8 cellular contexts compared by ENCODE assay signal in genomic region chr1:199009447-199009846, GRCh38.
A peak's percentile ranks its signal among the peaks of the same experiment; 100 is the strongest.
DNase-seq lines count a peak whose midpoint lies in the region; ATAC-seq and TF ChIP-seq lines count a peak whose summit lies in the region.

No MANE protein-coding gene starts in this region.

- H3K79me2 ChIP-seq in SK-N-SH (ENCODE audit: insufficient read depth) = no peaks in the 10 kb centered on the region

- TF ChIP-seq EP300 in SK-N-SH (IDR thresholded peaks at IDR 0.05; ENCODE audit: borderline replicate concordance in 1 of 2, low read depth in 1 of 2, low read length in 1 of 2) = no peak

- H3K9ac ChIP-seq in SK-N-SH (no peak overlapping the region), colonic mucosa (ENCODE audit: low read depth in 2 of 2, low read length in 2 of 2) (no peak overlapping the region)

- CTCF ChIA-PET in CD8-positive, alpha-beta memory T cell (lab: Charles Lee) = interaction anchor here (0.9 kb wide), 1 partner anchor 18 kb away, joined by 3 read pairs; no protein-coding TSS in a partner anchor
- CTCF ChIA-PET in SK-N-SH (lab: Yijun Ruan, JAX) = interaction anchor here (0.6 kb wide), 1 partner anchor 62 kb away, joined by 3 read pairs; no protein-coding TSS in a partner anchor

- H3K4me3 Mint-ChIP-seq in CD8-positive, alpha-beta memory T cell = peak overlapping the region in 6 of 7 donors; percentile 10 to 73 (median 38)
- peak overlapping the region; percentile 17 for H3K4me3 Mint-ChIP-seq in activated naive CD8-positive, alpha-beta T cell

- H4K20me1 ChIP-seq in SK-N-SH (ENCODE audit: insufficient read depth) = no peaks in the 10 kb centered on the region

- TF ChIP-seq POLR2A in thyroid gland (IDR thresholded peaks at IDR 0.05) = no peak

- no peak overlapping the region for H3K4me2 ChIP-seq in SK-N-SH

- H3K36me3 ChIP-seq in CD8-positive, alpha-beta memory T cell (ENCODE audit: insufficient read depth, low read length) = no peaks in the 10 kb centered on the region
- no peaks in the 10 kb centered on the region for H3K36me3 ChIP-seq in thyroid gland
- no peaks in the 10 kb centered on the region for H3K36me3 ChIP-seq in SK-N-SH (replicated peaks in 1 of 2; ENCODE audit: control insufficient read depth in 1 of 2, insufficient read depth in 2 of 2, low read length in 1 of 2)
- H3K36me3 ChIP-seq in colonic mucosa = no peaks in the 10 kb centered on the region

- intact Hi-C loops in thyroid gland (cut with DNase I) (no loop called here), colonic mucosa (cut with DNase I) (no loop called here)

- H3K27me3 ChIP-seq in CD8-positive, alpha-beta memory T cell (ENCODE audit: insufficient read depth, low read length, poor library complexity, severe bottlenecking) = no peaks in the 10 kb centered on the region
- H3K27me3 ChIP-seq in thyroid gland = no peaks in the 10 kb centered on the region
- H3K27me3 ChIP-seq in SK-N-SH (ENCODE audit: insufficient read depth) = no peaks in the 10 kb centered on the region
- no peaks in the 10 kb centered on the region for H3K27me3 ChIP-seq in colonic mucosa

- peaks cover 0 to 2% (median 0%) of the 10 kb centered on the region in 5 donors for H3K9me3 Mint-ChIP-seq in CD8-positive, alpha-beta memory T cell
- H3K9me3 Mint-ChIP-seq in activated naive CD8-positive, alpha-beta T cell (ENCODE audit: low read depth) = no peaks in the 10 kb centered on the region

- ATAC-seq in GM19452 (IDR thresholded peaks at IDR 0.05; ENCODE audit: unreplicated experiment) (peak; percentile 59), GM18520 (IDR thresholded peaks at IDR 0.05; ENCODE audit: unreplicated experiment) (no peak)

- peaks cover 0 to 6% of the 10 kb centered on the region in 2 donors for H3K27me3 Mint-ChIP-seq in CD8-positive, alpha-beta memory T cell
- no peaks in the 10 kb centered on the region for H3K27me3 Mint-ChIP-seq in activated naive CD8-positive, alpha-beta T cell

- peaks cover 21% of the 10 kb centered on the region for H3K4me1 ChIP-seq in CD8-positive, alpha-beta memory T cell (ENCODE audit: insufficient read depth, low read length)
- H3K4me1 ChIP-seq in thyroid gland (no peaks in the 10 kb centered on the region), SK-N-SH (ENCODE audit: control insufficient read depth in 1 of 2, insufficient read depth in 2 of 2, low read depth in 1 of 2, low read length in 1 of 2) (no peaks in the 10 kb centered on the region), colonic mucosa (no peaks in the 10 kb centered on the region)

- no peaks in the 10 kb centered on the region for H3K9me2 ChIP-seq in SK-N-SH

- H3K27ac ChIP-seq in CD8-positive, alpha-beta memory T cell (ENCODE audit: low read depth, low read length) = no peak overlapping the region
- H3K27ac ChIP-seq in thyroid gland (no peak overlapping the region), SK-N-SH (ENCODE audit: low read depth in 2 of 2, low read length in 1 of 2) (no peak overlapping the region), colonic mucosa (no peak overlapping the region)

- no peak overlapping the region for H3K27ac Mint-ChIP-seq in CD8-positive, alpha-beta memory T cell
- peak overlapping the region; percentile 17 for H3K27ac Mint-ChIP-seq in activated naive CD8-positive, alpha-beta T cell

- TF ChIP-seq CTCF in thyroid gland (IDR thresholded peaks at IDR 0.05) = no peak
- TF ChIP-seq CTCF in SK-N-SH (IDR thresholded peaks at IDR 0.05) = no peak
- TF ChIP-seq CTCF in colonic mucosa (IDR thresholded peaks at IDR 0.05) = no peak

- no peak overlapping the region for H2AFZ ChIP-seq in SK-N-SH (ENCODE audit: low read depth)

- peaks cover 20 to 28% (median 27%) of the 10 kb centered on the region in 3 donors for H3K4me1 Mint-ChIP-seq in CD8-positive, alpha-beta memory T cell
- peaks cover 21% of the 10 kb centered on the region for H3K4me1 Mint-ChIP-seq in activated naive CD8-positive, alpha-beta T cell (ENCODE audit: low read depth)

- no peaks in the 10 kb centered on the region for H3K36me3 Mint-ChIP-seq in CD8-positive, alpha-beta memory T cell
- no peaks in the 10 kb centered on the region for H3K36me3 Mint-ChIP-seq in activated naive CD8-positive, alpha-beta T cell

- no peaks in the 10 kb centered on the region for H3F3A ChIP-seq in SK-N-SH (replicated peaks; ENCODE audit: insufficient read depth)

- TF ChIP-seq RAD21 in SK-N-SH (IDR thresholded peaks at IDR 0.05; ENCODE audit: low read length) = no peak

- DNase-seq in CD8-positive, alpha-beta memory T cell = no peak
- peak; percentile 49 to 63 for DNase-seq in Kasumi-1 (lab: John Stamatoyannopoulos, UW)
- no peak for DNase-seq in thyroid gland
- DNase-seq in SK-N-SH = no peak
- DNase-seq in colonic mucosa = no peak

- no peak overlapping the region for H3K4me3 ChIP-seq in CD8-positive, alpha-beta memory T cell (ENCODE audit: low read length)
- no peak overlapping the region for H3K4me3 ChIP-seq in thyroid gland (replicated peaks in 1 of 3)
- H3K4me3 ChIP-seq in SK-N-SH (ENCODE audit: low read depth in 2 of 2, low read length in 1 of 2) = no peak overlapping the region
- no peak overlapping the region for H3K4me3 ChIP-seq in colonic mucosa

- 29 to 44% methylated on average over 5 of the region's 5 CpGs for WGBS in thyroid gland, 2 donors
- WGBS in SK-N-SH (ENCODE audit: low lambda C conversion rate) = 82% methylated on average over 5 of the region's 5 CpGs

- H3K9me3 ChIP-seq in CD8-positive, alpha-beta memory T cell (ENCODE audit: low read length) = no peaks in the 10 kb centered on the region
- no peaks in the 10 kb centered on the region for H3K9me3 ChIP-seq in thyroid gland
- H3K9me3 ChIP-seq in SK-N-SH = no peaks in the 10 kb centered on the region
- no peaks in the 10 kb centered on the region for H3K9me3 ChIP-seq in colonic mucosa

- POLR2A ChIA-PET in CD8-positive, alpha-beta memory T cell (lab: Charles Lee) = no interaction called here
- POLR2A ChIA-PET in SK-N-SH (lab: Yijun Ruan, JAX) = no interaction called here

TF ChIP-seq in SK-N-SH, 30 proteins besides CTCF, POLR2A, EP300 and RAD21:
- TF ChIP-seq RXRA (IDR thresholded peaks at IDR 0.05; ENCODE audit: borderline replicate concordance, low read depth) = no peak
- no peak for TF ChIP-seq CHD2 (IDR thresholded peaks at IDR 0.05; ENCODE audit: low read length, partially characterized antibody)
- no peak for TF ChIP-seq EZH2phosphoT487 (IDR thresholded peaks at IDR 0.05; ENCODE audit: borderline replicate concordance, low read depth)
- TF ChIP-seq TEAD4 (IDR thresholded peaks at IDR 0.05; ENCODE audit: borderline replicate concordance, insufficient read depth) = no peak
- no peak for TF ChIP-seq SMC3 (IDR thresholded peaks at IDR 0.05; ENCODE audit: low read depth, low read length)
- no peak for TF ChIP-seq YY1 (IDR thresholded peaks at IDR 0.05; ENCODE audit: low read depth)
- TF ChIP-seq, protein P1, sequence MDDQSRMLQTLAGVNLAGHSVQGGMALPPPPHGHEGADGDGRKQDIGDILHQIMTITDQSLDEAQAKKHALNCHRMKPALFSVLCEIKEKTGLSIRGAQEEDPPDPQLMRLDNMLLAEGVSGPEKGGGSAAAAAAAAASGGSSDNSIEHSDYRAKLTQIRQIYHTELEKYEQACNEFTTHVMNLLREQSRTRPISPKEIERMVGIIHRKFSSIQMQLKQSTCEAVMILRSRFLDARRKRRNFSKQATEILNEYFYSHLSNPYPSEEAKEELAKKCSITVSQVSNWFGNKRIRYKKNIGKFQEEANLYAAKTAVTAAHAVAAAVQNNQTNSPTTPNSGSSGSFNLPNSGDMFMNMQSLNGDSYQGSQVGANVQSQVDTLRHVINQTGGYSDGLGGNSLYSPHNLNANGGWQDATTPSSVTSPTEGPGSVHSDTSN (IDR thresholded peaks at IDR 0.05) = no peak
- TF ChIP-seq, protein P2, sequence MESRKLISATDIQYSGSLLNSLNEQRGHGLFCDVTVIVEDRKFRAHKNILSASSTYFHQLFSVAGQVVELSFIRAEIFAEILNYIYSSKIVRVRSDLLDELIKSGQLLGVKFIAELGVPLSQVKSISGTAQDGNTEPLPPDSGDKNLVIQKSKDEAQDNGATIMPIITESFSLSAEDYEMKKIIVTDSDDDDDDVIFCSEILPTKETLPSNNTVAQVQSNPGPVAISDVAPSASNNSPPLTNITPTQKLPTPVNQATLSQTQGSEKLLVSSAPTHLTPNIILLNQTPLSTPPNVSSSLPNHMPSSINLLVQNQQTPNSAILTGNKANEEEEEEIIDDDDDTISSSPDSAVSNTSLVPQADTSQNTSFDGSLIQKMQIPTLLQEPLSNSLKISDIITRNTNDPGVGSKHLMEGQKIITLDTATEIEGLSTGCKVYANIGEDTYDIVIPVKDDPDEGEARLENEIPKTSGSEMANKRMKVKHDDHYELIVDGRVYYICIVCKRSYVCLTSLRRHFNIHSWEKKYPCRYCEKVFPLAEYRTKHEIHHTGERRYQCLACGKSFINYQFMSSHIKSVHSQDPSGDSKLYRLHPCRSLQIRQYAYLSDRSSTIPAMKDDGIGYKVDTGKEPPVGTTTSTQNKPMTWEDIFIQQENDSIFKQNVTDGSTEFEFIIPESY (IDR thresholded peaks at IDR 0.05; ENCODE audit: borderline replicate concordance, low read depth) = no peak
- TF ChIP-seq RFX5 (IDR thresholded peaks at IDR 0.05; ENCODE audit: low read length) = no peak
- no peak for TF ChIP-seq RCOR1 (IDR thresholded peaks at IDR 0.05; ENCODE audit: low read length)
- no peak for TF ChIP-seq MEF2A (IDR thresholded peaks at IDR 0.05; ENCODE audit: borderline replicate concordance, low read depth)
- TF ChIP-seq USF1 (IDR thresholded peaks at IDR 0.05; ENCODE audit: borderline replicate concordance, low read depth) = no peak
- no peak for TF ChIP-seq NFIC (IDR thresholded peaks at IDR 0.05; ENCODE audit: borderline replicate concordance)
- TF ChIP-seq SIN3A (IDR thresholded peaks at IDR 0.05; ENCODE audit: borderline replicate concordance, low read depth, low read length) = no peak
- no peak for TF ChIP-seq POLR2AphosphoS5 (IDR thresholded peaks at IDR 0.05; ENCODE audit: low read depth, low read length)
- TF ChIP-seq TCF12 (IDR thresholded peaks at IDR 0.05) = no peak
- no peak for TF ChIP-seq MXI1 (IDR thresholded peaks at IDR 0.05; ENCODE audit: low read depth, low read length)
- no peak for TF ChIP-seq FOXJ3 (CRISPR knock-in tag; IDR thresholded peaks at IDR 0.05)

Comparison
In these comparisons a context has a peak if more than half of its experiments do, and no peak if none do; other contexts are left out.
1. DNase-seq: peak in Kasumi-1 (2 of 2); none in CD8-positive, alpha-beta memory T cell (0 of 5), thyroid gland (0 of 2), SK-N-SH (single experiment) and colonic mucosa (single experiment).